Comparison of ENCODE assay signal across 29 cellular contexts in the genomic region with DNA sequence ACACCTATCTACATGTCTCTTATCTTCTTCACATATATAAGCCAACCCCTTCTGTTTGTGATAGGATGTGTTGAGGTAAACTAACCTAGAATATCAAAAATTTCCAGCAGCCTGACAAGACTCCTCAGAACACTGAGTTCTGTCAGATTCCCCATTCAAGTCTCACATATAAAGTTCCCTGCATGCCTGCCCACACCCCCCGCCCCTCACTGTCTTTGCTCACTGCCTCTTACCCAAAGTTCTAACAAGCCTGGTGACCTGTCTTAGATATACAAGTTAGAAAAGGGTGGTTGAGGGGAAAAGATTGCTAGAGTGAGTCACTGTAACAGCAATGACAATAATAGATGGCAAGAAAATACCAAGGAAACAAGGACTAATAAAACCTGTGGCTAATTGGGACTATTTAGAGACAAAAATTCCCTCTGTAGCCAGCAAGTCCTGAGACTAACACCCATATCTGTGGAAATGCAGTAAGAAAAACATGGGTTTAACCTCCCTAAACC. TPM values are rescaled to one million over a fixed set of nuclear protein-coding genes. Genes with fewer than 3 reads are reported as not detected.
A peak's percentile ranks its signal among the peaks of the same experiment; 100 is the strongest.
DNase-seq lines count a peak whose midpoint lies in the region; ATAC-seq and TF ChIP-seq lines count a peak whose summit lies in the region.
"Had no signal": no experiment of that assay in that cellular context is flagged by ENCODE, and none has a peak within 500 bp of the region (broad histone marks: within the 10 kb centered on the region; RNA-seq: fewer than 3 reads in every experiment).

No MANE protein-coding gene starts in this region.

- no peaks in the 10 kb centered on the region for H3K9me3 Mint-ChIP-seq in Caco-2 (ENCODE audit: unreplicated experiment)
- peaks cover 24% of the 10 kb centered on the region for H3K9me3 Mint-ChIP-seq in GM23338
- H3K9me3 Mint-ChIP-seq in activated T-helper 1 cell treated with anti-CD3 and anti-CD28 coated beads, Interleukin-12 subunit alpha, Interleukin-12 subunit beta, Interleukin-2, Interleukin-4 antibody, amounts not matched to agents 30 ng/mL and 10 ng/mL and 1 ng/mL, durations not matched to agents 14 hours and 24 hours and 36 hours, result no peaks in the 10 kb centered on the region

- H3K27me3 ChIP-seq in Caco-2 (replicated peaks; ENCODE audit: control insufficient read depth, insufficient read depth, low read length) (no peaks in the 10 kb centered on the region), GM23338 (ENCODE audit: insufficient read depth) (no peaks in the 10 kb centered on the region), PC-3 (ENCODE audit: low read length) (no peaks in the 10 kb centered on the region)
- H3K27me3 ChIP-seq: breast epithelium, ovary, testis had no signal

- H3K9me2 ChIP-seq in GM23338 (ENCODE audit: insufficient read depth) (no peaks in the 10 kb centered on the region), PC-3 (replicated peaks; ENCODE audit: low read length) (no peaks in the 10 kb centered on the region)

- intact Hi-C loops in Caco-2 (cut with micrococcal nuclease; ENCODE audit: unreplicated experiment) (no loop called here), PC-3 (cut with micrococcal nuclease) (no loop called here)
- intact Hi-C loops in activated T-helper 1 cell treated with anti-CD3 and anti-CD28 coated beads, Interleukin-12 subunit alpha, Interleukin-12 subunit beta, Interleukin-2, Interleukin-4 antibody, amounts not matched to agents 30 ng/mL and 10 ng/mL and 1 ng/mL, durations not matched to agents 14 hours and 24 hours and 36 hours (cut with micrococcal nuclease), result no loop called here

- no peaks in the 10 kb centered on the region for H3K4me1 Mint-ChIP-seq in Caco-2 (ENCODE audit: low read depth, unreplicated experiment)
- no peaks in the 10 kb centered on the region; the same call in 2 of the 3 replicates for H3K4me1 Mint-ChIP-seq in GM23338
- H3K4me1 Mint-ChIP-seq in activated T-helper 1 cell treated with anti-CD3 and anti-CD28 coated beads, Interleukin-12 subunit alpha, Interleukin-12 subunit beta, Interleukin-2, Interleukin-4 antibody, amounts not matched to agents 30 ng/mL and 10 ng/mL and 1 ng/mL, durations not matched to agents 14 hours and 24 hours and 36 hours (ENCODE audit: low read depth), result no peaks in the 10 kb centered on the region
- H3K4me1 Mint-ChIP-seq: CD8-positive, alpha-beta memory T cell had no signal

- BruUV-seq in Caco-2 (replicated peaks; lab: Mats Ljungman, UMichigan) (TSS peak; percentile 14), PC-3 (replicated peaks; lab: Mats Ljungman, UMichigan) (TSS peak; percentile 24)

- H3K4me3 Mint-ChIP-seq in Caco-2 (ENCODE audit: unreplicated experiment), result no peak overlapping the region
- H3K4me3 Mint-ChIP-seq in GM23338, result no peak overlapping the region
- H3K4me3 Mint-ChIP-seq in activated T-helper 1 cell treated with anti-CD3 and anti-CD28 coated beads, Interleukin-12 subunit alpha, Interleukin-12 subunit beta, Interleukin-2, Interleukin-4 antibody, amounts not matched to agents 30 ng/mL and 10 ng/mL and 1 ng/mL, durations not matched to agents 14 hours and 24 hours and 36 hours, result no peak overlapping the region
- H3K4me3 Mint-ChIP-seq: activated CD4-positive, alpha-beta memory T cell treated with anti-CD3 and anti-CD28 coated beads for 36 hours; CD8-positive, alpha-beta memory T cell; nephron progenitor cell had no signal

- POLR2A ChIA-PET in Caco-2 (lab: Charles Lee), result no interaction called here
- POLR2A ChIA-PET in PC-3 (lab: Charles Lee; ENCODE audit: unreplicated experiment), result no interaction called here

- H3K4me1 ChIP-seq in Caco-2 (no peaks in the 10 kb centered on the region), GM23338 (ENCODE audit: insufficient read depth) (no peaks in the 10 kb centered on the region), PC-3 (ENCODE audit: insufficient read depth, low read length) (no peaks in the 10 kb centered on the region)
- H3K4me1 ChIP-seq: breast epithelium, HAP-1, testis had no signal

- H3K27me3 Mint-ChIP-seq in Caco-2 (ENCODE audit: insufficient read depth, unreplicated experiment), result no peaks in the 10 kb centered on the region
- H3K27me3 Mint-ChIP-seq in GM23338 (ENCODE audit: insufficient read depth, low read depth, poor library complexity), result no peaks in the 10 kb centered on the region
- H3K27me3 Mint-ChIP-seq in activated T-helper 1 cell treated with anti-CD3 and anti-CD28 coated beads, Interleukin-12 subunit alpha, Interleukin-12 subunit beta, Interleukin-2, Interleukin-4 antibody, amounts not matched to agents 30 ng/mL and 10 ng/mL and 1 ng/mL, durations not matched to agents 14 hours and 24 hours and 36 hours (ENCODE audit: insufficient read depth), result peaks cover 3% of the 10 kb centered on the region

- TF ChIP-seq CTCF in Caco-2 (IDR thresholded peaks at IDR 0.05; ENCODE audit: insufficient read depth in 1 of 2, low read depth in 1 of 2, low read length in 1 of 2, severe bottlenecking in 1 of 2, unreplicated experiment in 1 of 2) (no peak), GM23338 (conservative IDR thresholded peaks at IDR 0.05; ENCODE audit: low read depth in 2 of 2) (no peak), PC-3 (conservative IDR thresholded peaks at IDR 0.05; ENCODE audit: low read depth, low read length) (no peak)

- peak; percentile 73 for ATAC-seq in GM23338
- peak; percentile 40; the same call in 1 of the 2 replicates for ATAC-seq in PC-3
- no peak for ATAC-seq in GM21381 (IDR thresholded peaks at IDR 0.05; ENCODE audit: unreplicated experiment)
- ATAC-seq in HG03159 (IDR thresholded peaks at IDR 0.05; ENCODE audit: unreplicated experiment), result no peak
- ATAC-seq: left colon; stimulated activated naive CD8-positive, alpha-beta T cell treated with anti-CD3 and anti-CD28 coated beads, Interleukin-15, Interleukin-2, amounts not matched to agents 100 U/mL and 50 U/mL, for 24 hours had no signal

- no peak for DNase-seq in Caco-2
- peak; percentile 12 for DNase-seq in GM23338 (ENCODE audit: low spot score)
- peak; percentile 7 for DNase-seq in PC-3
- peak; percentile 48 for DNase-seq in kidney glomerular epithelial cell (lab: John Stamatoyannopoulos, UW)
- DNase-seq in activated T-helper 1 cell treated with anti-CD3 and anti-CD28 coated beads, Interleukin-12 subunit alpha, Interleukin-12 subunit beta, Interleukin-2, Interleukin-4 antibody, amounts not matched to agents 30 ng/mL and 10 ng/mL and 1 ng/mL, durations not matched to agents 14 hours and 24 hours and 36 hours (ENCODE audit: low spot score), result no peak
- DNase-seq: activated CD4-positive, alpha-beta memory T cell treated with anti-CD3 and anti-CD28 coated beads for 36 hours; activated CD4-positive, alpha-beta T cell treated with anti-CD3 and anti-CD28 coated beads for 1 hour; activated CD8-positive, alpha-beta memory T cell treated with anti-CD3 and anti-CD28 coated beads, Interleukin-2, amount 50 U/mL, for 4 hours; activated naive CD4-positive, alpha-beta T cell treated with Interleukin-2 at 50 U/mL for 16 hours; CD8-positive, alpha-beta memory T cell; DMS153; hippocampal formation; Karpas-422; left colon; NCI-H1092 treated with DMSO at 0.1 percent for 48 hours; NCI-H1694 treated with DMSO at 0.1 percent for 48 hours; NCI-H446 treated with DMSO at 0.1 percent for 48 hours; NCI-H774; nephron progenitor cell; ovary; retina; small intestine; stimulated activated naive CD8-positive, alpha-beta T cell treated with anti-CD3 and anti-CD28 coated beads, Interleukin-15, Interleukin-2, amounts not matched to agents 100 U/mL and 50 U/mL, for 24 hours; testis had no signal

- H3K9me3 ChIP-seq in Caco-2 (no peaks in the 10 kb centered on the region), PC-3 (ENCODE audit: low read length) (no peaks in the 10 kb centered on the region)
- H3K9me3 ChIP-seq: breast epithelium, HAP-1, ovary, testis had no signal

- H3K27ac Mint-ChIP-seq in Caco-2 (ENCODE audit: unreplicated experiment) (no peak overlapping the region), GM23338 (no peak overlapping the region)
- H3K27ac Mint-ChIP-seq in activated T-helper 1 cell treated with anti-CD3 and anti-CD28 coated beads, Interleukin-12 subunit alpha, Interleukin-12 subunit beta, Interleukin-2, Interleukin-4 antibody, amounts not matched to agents 30 ng/mL and 10 ng/mL and 1 ng/mL, durations not matched to agents 14 hours and 24 hours and 36 hours, result no peak overlapping the region
- H3K27ac Mint-ChIP-seq: activated CD4-positive, alpha-beta memory T cell treated with anti-CD3 and anti-CD28 coated beads for 36 hours; CD8-positive, alpha-beta memory T cell; nephron progenitor cell had no signal

- H3K4me2 ChIP-seq in GM23338, result no peak overlapping the region
- no peak overlapping the region for H3K4me2 ChIP-seq in PC-3 (ENCODE audit: low read length)

- H4K20me1 ChIP-seq in GM23338 (replicated peaks; ENCODE audit: insufficient read depth) (no peaks in the 10 kb centered on the region), PC-3 (ENCODE audit: low read length) (no peaks in the 10 kb centered on the region)

- CTCF ChIA-PET in Caco-2 (lab: Charles Lee) (no interaction called here), PC-3 (lab: Charles Lee) (no interaction called here)

- H3K9ac ChIP-seq in PC-3 (ENCODE audit: low read length), result no peak overlapping the region

- H3K36me3 ChIP-seq in Caco-2 (ENCODE audit: control insufficient read depth, insufficient read depth, low read length) (no peaks in the 10 kb centered on the region), GM23338 (ENCODE audit: insufficient read depth) (peaks cover 8% of the 10 kb centered on the region; the same call in 1 of the 2 replicates), PC-3 (ENCODE audit: low read depth, low read length) (0 out of 2 replicates have a peak, but pooled peaks cover 4% of the 10 kb centered on the region)
- H3K36me3 ChIP-seq: breast epithelium, ovary had no signal

- no peak overlapping the region for H3K27ac ChIP-seq in GM23338 (ENCODE audit: low read depth)
- H3K27ac ChIP-seq in PC-3 (ENCODE audit: low read length), result no peak overlapping the region
- H3K27ac ChIP-seq: breast epithelium, epithelial cell of prostate, ovary, testis had no signal

- peaks cover 13% of the 10 kb centered on the region for H3K36me3 Mint-ChIP-seq in Caco-2 (ENCODE audit: insufficient read depth, unreplicated experiment)
- peaks cover 24% of the 10 kb centered on the region for H3K36me3 Mint-ChIP-seq in GM23338 (ENCODE audit: low read depth)
- peaks cover 11% of the 10 kb centered on the region for H3K36me3 Mint-ChIP-seq in activated T-helper 1 cell treated with anti-CD3 and anti-CD28 coated beads, Interleukin-12 subunit alpha, Interleukin-12 subunit beta, Interleukin-2, Interleukin-4 antibody, amounts not matched to agents 30 ng/mL and 10 ng/mL and 1 ng/mL, durations not matched to agents 14 hours and 24 hours and 36 hours (ENCODE audit: low read depth)
- H3K36me3 Mint-ChIP-seq: activated CD4-positive, alpha-beta memory T cell treated with anti-CD3 and anti-CD28 coated beads for 36 hours had no signal

- H2AFZ ChIP-seq in GM23338, result no peak overlapping the region
- no peak overlapping the region for H2AFZ ChIP-seq in PC-3 (ENCODE audit: low read length)

- H3F3A ChIP-seq in GM23338 (replicated peaks; ENCODE audit: low read depth) (no peaks in the 10 kb centered on the region), PC-3 (ENCODE audit: low read length, unreplicated experiment) (no peaks in the 10 kb centered on the region)

- no peaks in the 10 kb centered on the region for H3K79me2 ChIP-seq in GM23338 (replicated peaks; ENCODE audit: insufficient read depth)
- H3K79me2 ChIP-seq in PC-3 (ENCODE audit: low read length), result no peaks in the 10 kb centered on the region

- H3K4me3 ChIP-seq in Caco-2 (ENCODE audit: low read depth, low read length), result no peak overlapping the region
- H3K4me3 ChIP-seq in GM23338, result no peak overlapping the region
- H3K4me3 ChIP-seq in PC-3 (ENCODE audit: low read length), result no peak overlapping the region
- H3K4me3 ChIP-seq: breast epithelium, HAP-1, ovary, testis had no signal

RNA-seq across cellular contexts. Expression of gene FBXO22, which starts 40.1 kb away (rescaled TPM):
- total RNA-seq in Caco-2 (2022) (43.9 and 47.7 TPM in 2 replicates), PC-3 (2014; rRNA removed) (41.1 and 51.4 TPM in 2 replicates)
- total RNA-seq in GM23338 (2014; rRNA removed; shearing (Covaris generic)), result 79.8 and 89.8 TPM in 2 replicates
- 72.8 and 94.5 TPM in 2 replicates for polyA plus RNA-seq in GM23338 (2016; fragmentation: Nextera tagmentation; extraction: Ambion mirVana)
- 49.4 and 50.0 TPM in 2 replicates for total RNA-seq in activated T-helper 1 cell treated with anti-CD3 and anti-CD28 coated beads, Interleukin-12 subunit alpha, Interleukin-12 subunit beta, Interleukin-2, Interleukin-4 antibody, amounts not matched to agents 30 ng/mL and 10 ng/mL and 1 ng/mL, durations not matched to agents 14 hours and 24 hours and 36 hours

Comparison
In these comparisons a context has a peak if more than half of its experiments do, and no peak if none do; other contexts are left out.
1. DNase-seq: peak in GM23338 (single experiment), PC-3 (single experiment) and kidney glomerular epithelial cell (single experiment); none in Caco-2 (0 of 2) and activated T-helper 1 cell treated with anti-CD3 and anti-CD28 coated beads, Interleukin-12 subunit alpha, Interleukin-12 subunit beta, Interleukin-2, Interleukin-4 antibody, amounts not matched to agents 30 ng/mL and 10 ng/mL and 1 ng/mL, durations not matched to agents 14 hours and 24 hours and 36 hours (single experiment).
2. ATAC-seq: peak in GM23338 (single experiment) and PC-3 (single experiment); none in GM21381 (single experiment) and HG03159 (single experiment).